1 cellular context compared by ENCODE assay signal in genomic region chr1:151254217-151255213, GRCh38.
TF ChIP-seq lines count a peak whose summit lies in the region.

PSMD4 (plus strand) TSS chr1:151254734; CDS start chr1:151254783, 49 bp downstream.

TF ChIP-seq in HepG2, 621 proteins besides CTCF, POLR2A, EP300 and RAD21 (continued from another document and continues in another):
- peak; percentile 77; the same call in 1 of the 2 replicates for TF ChIP-seq THAP7 (CRISPR knock-in tag; IDR thresholded peaks at IDR 0.05)
- TF ChIP-seq LBX2 (CRISPR knock-in tag; IDR thresholded peaks at IDR 0.05; ENCODE audit: borderline replicate concordance), result no peak
- no peak for TF ChIP-seq ISL2 (CRISPR knock-in tag; IDR thresholded peaks at IDR 0.05)
- no peak for TF ChIP-seq PRMT3 (CRISPR knock-in tag; IDR thresholded peaks at IDR 0.05; ENCODE audit: borderline replicate concordance, low read depth)
- peak; percentile 17; the same call in 1 of the 2 replicates for TF ChIP-seq HOXD1 (CRISPR knock-in tag; IDR thresholded peaks at IDR 0.05)
- TF ChIP-seq RELA (CRISPR knock-in tag; IDR thresholded peaks at IDR 0.05), result no peak
- TF ChIP-seq RXRA (CRISPR knock-in tag; IDR thresholded peaks at IDR 0.05), result peak; percentile 10; the same call in 1 of the 2 replicates
- TF ChIP-seq ZNF556 (CRISPR knock-in tag; IDR thresholded peaks at IDR 0.05; ENCODE audit: borderline replicate concordance), result 0 out of 2 replicates have a peak, but pooled peaks have one; percentile 55
- peak; percentile 78 for TF ChIP-seq HDAC1 (CRISPR knock-in tag; IDR thresholded peaks at IDR 0.05)
- TF ChIP-seq AHR (CRISPR knock-in tag; IDR thresholded peaks at IDR 0.05), result 0 out of 2 replicates have a peak, but pooled peaks have one; percentile 21
- peak; percentile 7; the same call in 1 of the 2 replicates for TF ChIP-seq ARID5B (CRISPR knock-in tag; IDR thresholded peaks at IDR 0.05)
- TF ChIP-seq ZNF510 (CRISPR knock-in tag; IDR thresholded peaks at IDR 0.05; ENCODE audit: low read depth), result no peak
- TF ChIP-seq ZNF7 (CRISPR knock-in tag; IDR thresholded peaks at IDR 0.05), result no peak
- TF ChIP-seq TFDP1 (CRISPR knock-in tag; IDR thresholded peaks at IDR 0.05; ENCODE audit: borderline replicate concordance), result peak; percentile 64; the same call in 1 of the 2 replicates
- TF ChIP-seq NFAT5 (CRISPR knock-in tag; IDR thresholded peaks at IDR 0.05), result no peak
- 0 out of 2 replicates have a peak, but pooled peaks have one; percentile 44 for TF ChIP-seq SSRP1 (CRISPR knock-in tag; IDR thresholded peaks at IDR 0.05)
- no peak for TF ChIP-seq MAFF (IDR thresholded peaks at IDR 0.05; ENCODE audit: low read depth, low read length)
- TF ChIP-seq ZNF629 (CRISPR knock-in tag; conservative IDR thresholded peaks at IDR 0.05), result peak; percentile 55
- peak; percentile 22; the same call in 1 of the 2 replicates for TF ChIP-seq ZBTB37 (CRISPR knock-in tag; IDR thresholded peaks at IDR 0.05)
- peak; percentile 72; the same call in 1 of the 2 replicates for TF ChIP-seq NR0B2 (CRISPR knock-in tag; IDR thresholded peaks at IDR 0.05)
- no peak for TF ChIP-seq ZNF776 (CRISPR knock-in tag; IDR thresholded peaks at IDR 0.05)
- TF ChIP-seq DMAP1 (CRISPR knock-in tag; IDR thresholded peaks at IDR 0.05), result peak; percentile 63
- TF ChIP-seq SATB2 (CRISPR knock-in tag; IDR thresholded peaks at IDR 0.05), result no peak
- 0 out of 2 replicates have a peak, but pooled peaks have one; percentile 24 for TF ChIP-seq ZNF746 (CRISPR knock-in tag; IDR thresholded peaks at IDR 0.05)
- peak; percentile 35; the same call in 1 of the 2 replicates for TF ChIP-seq ZNF709 (CRISPR knock-in tag; IDR thresholded peaks at IDR 0.05)
- TF ChIP-seq KDM1A (CRISPR knock-in tag; IDR thresholded peaks at IDR 0.05), result 0 out of 2 replicates have a peak, but pooled peaks have one; percentile 62
- TF ChIP-seq ZFP36L1 (CRISPR knock-in tag; IDR thresholded peaks at IDR 0.05), result no peak
- TF ChIP-seq GMEB1 (CRISPR knock-in tag; IDR thresholded peaks at IDR 0.05; ENCODE audit: borderline replicate concordance), result peak; percentile 77
- peak; percentile 58; the same call in 1 of the 2 replicates for TF ChIP-seq IKZF5 (CRISPR knock-in tag; IDR thresholded peaks at IDR 0.05)
- no peak for TF ChIP-seq TIGD3 (CRISPR knock-in tag; IDR thresholded peaks at IDR 0.05; ENCODE audit: borderline replicate concordance)
- 0 out of 2 replicates have a peak, but pooled peaks have one; percentile 33 for TF ChIP-seq FUBP1 (CRISPR knock-in tag; IDR thresholded peaks at IDR 0.05; ENCODE audit: borderline replicate concordance)
- TF ChIP-seq SRY (CRISPR knock-in tag; IDR thresholded peaks at IDR 0.05), result no peak
- no peak for TF ChIP-seq STAG1 (CRISPR knock-in tag; IDR thresholded peaks at IDR 0.05)
- no peak for TF ChIP-seq ZNF383 (CRISPR knock-in tag; IDR thresholded peaks at IDR 0.05; ENCODE audit: borderline replicate concordance)
